18 cellular contexts compared by ENCODE assay signal in the genomic region with DNA sequence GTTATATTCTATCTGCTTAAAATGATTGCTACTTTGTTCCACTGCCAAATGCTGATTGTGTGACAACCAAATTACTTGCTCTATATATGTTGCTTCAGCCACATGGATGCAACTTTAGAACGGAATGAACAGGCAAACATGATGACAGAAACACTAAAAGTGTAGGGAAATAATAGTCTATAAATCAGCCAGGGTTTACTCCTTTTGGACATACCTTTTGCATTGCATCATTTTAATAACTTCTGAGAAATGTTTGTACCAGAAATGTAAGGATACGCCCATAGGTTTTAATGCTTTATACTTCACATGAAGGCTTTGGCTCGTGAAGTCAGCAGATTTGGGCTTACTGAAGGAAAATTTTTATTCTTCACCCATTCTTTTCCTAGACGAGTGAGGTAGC.
DNase-seq lines count a peak whose midpoint lies in the region; ATAC-seq and TF ChIP-seq lines count a peak whose summit lies in the region.
"Had no signal": no experiment of that assay in that cellular context is flagged by ENCODE, and none has a peak within 500 bp of the region (broad histone marks: within the 10 kb centered on the region; RNA-seq: fewer than 3 reads in every experiment).

No MANE protein-coding gene starts in this region.

- H4K8ac ChIP-seq in IMR-90 (ENCODE audit: low read depth in 2 of 2, low read length in 2 of 2), result no peak overlapping the region

- no peak overlapping the region for H4K5ac ChIP-seq in IMR-90 (ENCODE audit: low read depth, low read length)

- no peak overlapping the region for H4K91ac ChIP-seq in IMR-90 (ENCODE audit: insufficient read depth, low read depth, low read length)

- H2AFZ ChIP-seq in IMR-90 (replicated peaks; ENCODE audit: low read length, poor library complexity), result no peak overlapping the region
- H2AFZ ChIP-seq: GM23338 had no signal

- no peaks in the 10 kb centered on the region for H3K9me3 ChIP-seq in IMR-90 (ENCODE audit: control insufficient read depth, insufficient read depth, low read length)
- H3K9me3 ChIP-seq: SJCRH30 had no signal

- H3K36me3 Mint-ChIP-seq in nephron (ENCODE audit: low read depth), result no peaks in the 10 kb centered on the region
- H3K36me3 Mint-ChIP-seq: CD8-positive, alpha-beta T cell had no signal

- no peak for TF ChIP-seq RAD21 in IMR-90 (IDR thresholded peaks at IDR 0.05; ENCODE audit: low read length)

- no peak overlapping the region for H2BK120ac ChIP-seq in IMR-90 (ENCODE audit: low read depth, low read length)

- peak; percentile 52 for DNase-seq in A172 (ENCODE audit: low spot score)
- peak; percentile 16 for DNase-seq in IMR-90
- DNase-seq in choroid plexus epithelial cell (ENCODE audit: low read depth), result peak; percentile 23
- no peak for DNase-seq in HK-2 (ENCODE audit: unreplicated experiment)
- no peak for DNase-seq in left lobe of liver (ENCODE audit: low spot score)
- DNase-seq in activated CD4-positive, alpha-beta T cell treated with anti-CD3 and anti-CD28 coated beads, Interleukin-2, amount 50 U/mL, for 4 hours, result no peak
- DNase-seq: 8988T; CD8-positive, alpha-beta T cell; Kasumi-1; NCI-H1105 treated with DMSO at 0.1 percent for 48 hours; NCI-H1930; NCI-H446; NCI-H69; NK-92 treated with Interleukin-12 subunit alpha and Interleukin-12 subunit beta, amount 100 ng/mL, for 24 hours; SJCRH30 had no signal

- no peaks in the 10 kb centered on the region for H3K9me1 ChIP-seq in IMR-90 (ENCODE audit: insufficient read depth, low read length)

- intact Hi-C loops in IMR-90 (cut with micrococcal nuclease), result no loop called here

- no peak overlapping the region for H2AK5ac ChIP-seq in IMR-90 (ENCODE audit: low read depth, low read length)

- H3K4ac ChIP-seq in IMR-90 (ENCODE audit: low read depth, low read length), result no peak overlapping the region

- no peak overlapping the region for H3K4me3 Mint-ChIP-seq in nephron
- H3K4me3 Mint-ChIP-seq: CD8-positive, alpha-beta T cell; GM23338 had no signal

- in situ Hi-C loops in IMR-90 (cut with MboI; ENCODE audit: low sequenced_read_pairs), result no loop called here

- no peak overlapping the region for H2BK15ac ChIP-seq in IMR-90 (ENCODE audit: low read depth, low read length)

- POLR2A ChIA-PET in IMR-90 (lab: Charles Lee; ENCODE audit: unreplicated experiment), result no interaction called here

- H2BK5ac ChIP-seq in IMR-90 (ENCODE audit: low read depth, low read length, poor library complexity, severe bottlenecking), result no peak overlapping the region

- no peak overlapping the region for H3K27ac ChIP-seq in IMR-90 (ENCODE audit: insufficient read depth, low read length)
- H3K27ac ChIP-seq: SJCRH30 had no signal

- no peak overlapping the region for H3K9ac ChIP-seq in IMR-90 (ENCODE audit: low read depth, low read length)

- peaks cover 16% of the 10 kb centered on the region for H3K4me1 Mint-ChIP-seq in nephron
- H3K4me1 Mint-ChIP-seq: GM23338 had no signal

- no peak overlapping the region for H3K56ac ChIP-seq in IMR-90 (ENCODE audit: extremely low read depth, insufficient read depth, low read length)

- no peaks in the 10 kb centered on the region for H3K27me3 Mint-ChIP-seq in nephron (ENCODE audit: low read depth)

- H3K4me1 ChIP-seq in IMR-90 (ENCODE audit: control insufficient read depth, insufficient read depth, low read length), result no peaks in the 10 kb centered on the region
- H3K4me1 ChIP-seq: SJCRH30 had no signal

- no TSS peak for BruUV-seq in IMR-90 (replicated peaks; lab: Mats Ljungman, UMichigan)

- no peaks in the 10 kb centered on the region for H3K36me3 ChIP-seq in IMR-90 (ENCODE audit: control insufficient read depth, insufficient read depth, low read length)
- H3K36me3 ChIP-seq: SJCRH30 had no signal

- CTCF ChIA-PET in IMR-90 (lab: Yijun Ruan, JAX), result no interaction called here

- no peaks in the 10 kb centered on the region for H3K79me1 ChIP-seq in IMR-90 (ENCODE audit: low read depth in 1 of 2, low read length in 2 of 2)

- no peak overlapping the region for H2BK20ac ChIP-seq in IMR-90 (ENCODE audit: low read depth, low read length)

- no peak for TF ChIP-seq CTCF in IMR-90 (conservative IDR thresholded peaks at IDR 0.05; ENCODE audit: low read depth, low read length)
- no peak for TF ChIP-seq CTCF in choroid plexus epithelial cell (conservative IDR thresholded peaks at IDR 0.05; ENCODE audit: low read depth, low read length)
- TF ChIP-seq CTCF in nephron (IDR thresholded peaks at IDR 0.05; ENCODE audit: unreplicated experiment in 3 of 3), result no peak

- no peaks in the 10 kb centered on the region for H3K27me3 ChIP-seq in IMR-90 (ENCODE audit: control insufficient read depth, insufficient read depth, low read length)
- H3K27me3 ChIP-seq: SJCRH30 had no signal

- peak overlapping the region in 2 of 3 experiments; percentile 4 to 83 for H3K27ac Mint-ChIP-seq in nephron
- H3K27ac Mint-ChIP-seq: CD8-positive, alpha-beta T cell; GM23338 had no signal

- ATAC-seq in IMR-90 (ENCODE audit: low read depth) (no peak), GM21390 (IDR thresholded peaks at IDR 0.05; ENCODE audit: unreplicated experiment) (no peak), left lobe of liver (no peak)
- ATAC-seq: CD8-positive, alpha-beta T cell; GM23338 had no signal

- H3K18ac ChIP-seq in IMR-90 (ENCODE audit: low read depth, low read length), result no peak overlapping the region

- no CpG with 5 or more reads among the region's 4 CpGs for whole genome bisulfite sequencing in IMR-90 (ENCODE audit: extremely low coverage in 2 of 2, insufficient read length in 1 of 2), 2 experiments

- H3K9me3 Mint-ChIP-seq in nephron, result peaks cover 4% of the 10 kb centered on the region

- no peak overlapping the region for H3K4me2 ChIP-seq in IMR-90 (ENCODE audit: low read depth, low read length)
- H3K4me2 ChIP-seq: GM23338 had no signal

- H4K20me1 ChIP-seq in IMR-90 (ENCODE audit: insufficient read depth, low read length), result no peaks in the 10 kb centered on the region

- no peak overlapping the region for H3K23ac ChIP-seq in IMR-90 (ENCODE audit: low read depth, low read length)

- H2AK9ac ChIP-seq in IMR-90 (replicated peaks; ENCODE audit: low read depth, low read length, poor library complexity), result no peak overlapping the region

- no peak for TF ChIP-seq POLR2A in IMR-90 (IDR thresholded peaks at IDR 0.05; ENCODE audit: low read depth, low read length)

- dilution Hi-C loops in IMR-90 (cut with HindIII; ENCODE audit: low sequenced_read_pairs, unreplicated experiment), result no loop called here

- no peak overlapping the region for H3K14ac ChIP-seq in IMR-90 (replicated peaks; ENCODE audit: low read depth, low read length)

- no peak overlapping the region for H3K4me3 ChIP-seq in IMR-90 (ENCODE audit: insufficient read depth, low read depth, low read length)
- H3K4me3 ChIP-seq in choroid plexus epithelial cell (ENCODE audit: low read depth, low read length), result no peak overlapping the region
- H3K4me3 ChIP-seq: GM23338, SJCRH30 had no signal

TF ChIP-seq in IMR-90, 13 proteins besides CTCF, POLR2A, EP300 and RAD21:
- TF ChIP-seq CEBPB (IDR thresholded peaks at IDR 0.05; ENCODE audit: low read depth, low read length), result peak; percentile 53; the same call in 1 of the 2 replicates
- no peak for TF ChIP-seq MAZ (IDR thresholded peaks at IDR 0.05; ENCODE audit: borderline replicate concordance, low read depth, low read length)

Comparison
In these comparisons a context has a peak if more than half of its experiments do, and no peak if none do; other contexts are left out.
1. DNase-seq: peak in A172 (single experiment), IMR-90 (single experiment) and choroid plexus epithelial cell (single experiment); none in HK-2 (single experiment), left lobe of liver (single experiment) and activated CD4-positive, alpha-beta T cell treated with anti-CD3 and anti-CD28 coated beads, Interleukin-2, amount 50 U/mL, for 4 hours (0 of 2).